In genomic region chr6:138965291-138965874, GRCh38 we compare ENCODE assay signal across 27 cellular contexts.
"Had no signal": no experiment of that assay in that cellular context is flagged by ENCODE, and none has a peak within 500 bp of the region (broad histone marks: within the 10 kb centered on the region; RNA-seq: fewer than 3 reads in every experiment).

No MANE protein-coding gene starts in this region.

- H3K36me3 ChIP-seq: esophagus squamous epithelium, heart right ventricle, lower lobe of right lung, sigmoid colon, spleen, suprapubic skin, transverse colon, upper lobe of right lung, uterus had no signal

- H3K9me3 ChIP-seq: esophagus squamous epithelium, heart right ventricle, lower lobe of right lung, psoas muscle, sigmoid colon, spleen, suprapubic skin, transverse colon, upper lobe of right lung, uterus had no signal

- H3K27me3 ChIP-seq: esophagus squamous epithelium, heart right ventricle, sigmoid colon, spleen, suprapubic skin, transverse colon, upper lobe of right lung, uterus had no signal

- H3K4me3 ChIP-seq: coronary artery, esophagus squamous epithelium, heart right ventricle, lower lobe of right lung, psoas muscle, sigmoid colon, spleen, suprapubic skin, transverse colon, upper lobe of right lung, uterus had no signal

- ATAC-seq: effector memory CD8-positive, alpha-beta T cell; heart right ventricle; left ventricle myocardium superior; lower lobe of right lung; naive thymus-derived CD8-positive, alpha-beta T cell; psoas muscle; right cardiac atrium; stimulated activated memory B cell treated with anti-CD40 and anti-IgM and Interleukin-4, amounts not matched to agents 10 μg/mL and 1 μg/mL and 100 μg/mL, for 72 hours; upper lobe of right lung had no signal

- H3K27ac ChIP-seq: coronary artery, esophagus squamous epithelium, heart right ventricle, lower lobe of right lung, psoas muscle, sigmoid colon, spleen, suprapubic skin, transverse colon, upper lobe of right lung, uterus had no signal

- FAIRE-seq: endometrium had no signal

- H3K4me1 ChIP-seq: uterus had no signal

- DNase-seq: dermis blood vessel endothelial cell; effector memory CD8-positive, alpha-beta T cell; erythroblast; esophagus squamous epithelium; foreskin melanocyte; glutamatergic neuron; heart right ventricle; hippocampal formation; kidney glomerular epithelial cell; left ventricle myocardium superior; lower lobe of right lung; naive thymus-derived CD8-positive, alpha-beta T cell; nephron progenitor cell; nucleus accumbens; posterior cingulate gyrus; psoas muscle; right cardiac atrium; sigmoid colon; spleen; stimulated activated CD4-positive, alpha-beta T cell treated with anti-CD3 and anti-CD28 coated beads, Interleukin-4, amount 100 ng/mL, for 4 hours; transverse colon; upper lobe of right lung; uterus had no signal
